ENCODE assay signal across 8 cellular contexts in the genomic region with DNA sequence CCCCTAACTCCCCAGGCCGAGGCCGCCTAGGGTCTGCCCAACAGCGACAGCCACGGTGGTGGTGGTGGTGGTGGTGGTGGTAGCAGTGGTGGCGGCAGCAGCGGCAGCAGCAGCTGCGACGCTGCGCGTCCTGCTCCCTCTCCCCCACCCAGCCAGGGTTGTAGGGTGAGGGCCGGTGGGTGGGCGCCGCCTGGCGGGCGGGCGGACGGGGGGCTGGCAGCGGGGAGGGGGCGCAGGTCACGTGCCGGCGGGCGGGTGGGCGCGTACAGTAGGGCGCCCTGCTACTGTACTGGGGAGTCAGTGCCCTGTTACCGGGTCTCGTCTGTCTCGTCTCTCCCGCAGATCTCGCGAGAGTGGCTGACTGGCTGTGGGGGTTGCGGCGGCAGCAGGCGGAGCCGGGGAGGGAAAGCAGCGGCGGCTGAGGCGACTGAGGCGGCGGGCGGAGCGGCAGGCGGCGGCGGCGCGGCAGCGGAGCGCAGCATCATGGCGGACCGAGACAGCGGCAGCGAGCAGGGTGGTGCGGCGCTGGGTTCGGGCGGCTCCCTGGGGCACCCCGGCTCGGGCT. TPM values are rescaled to one million over a fixed set of nuclear protein-coding genes. Genes with fewer than 3 reads are reported as not detected.
DNase-seq lines count a peak whose midpoint lies in the region; ATAC-seq and TF ChIP-seq lines count a peak whose summit lies in the region.

A gene (plus strand): TSS at position 411 of the 565 bp plus-strand sequence. CDS start 73 bp downstream, at position 484.

- H3K4me3 ChIP-seq in PC-3 (ENCODE audit: low read length) (peak within 1 kb of the TSS; percentile 91), esophagus (ENCODE audit: low read depth in 1 of 2, low read length in 2 of 2) (peak within 1 kb of the TSS; percentile 86 to 90), muscle layer of duodenum (ENCODE audit: low read depth in 1 of 2, low read length in 2 of 2) (peak within 1 kb of the TSS; percentile 68 to 81)

- H3K9me2 ChIP-seq in PC-3 (replicated peaks; ENCODE audit: low read length): no peaks in the 10 kb centered on the region

- H3K4me2 ChIP-seq in PC-3 (ENCODE audit: low read length): peak within 1 kb of the TSS; percentile 99

- POLR2A ChIA-PET in PC-3 (lab: Charles Lee; ENCODE audit: unreplicated experiment): no interaction called here

- H2AFZ ChIP-seq in PC-3 (ENCODE audit: low read length): peak within 1 kb of the TSS; percentile 80

- H3K36me3 ChIP-seq in PC-3 (ENCODE audit: low read depth, low read length): no peaks in the 10 kb centered on the region
- no peaks in the 10 kb centered on the region for H3K36me3 ChIP-seq in esophagus (ENCODE audit: control insufficient read depth in 2 of 2, insufficient read depth in 2 of 2, low read length in 1 of 2)
- H3K36me3 ChIP-seq in muscle layer of duodenum (ENCODE audit: control insufficient read depth in 1 of 2, insufficient read depth in 2 of 2, low read length in 2 of 2): peaks cover 0 to 4% of the 10 kb centered on the region in 2 donors

- no peak for TF ChIP-seq CTCF in PC-3 (conservative IDR thresholded peaks at IDR 0.05; ENCODE audit: low read depth, low read length)

- peak within 1 kb of the TSS; percentile 81 for H3K9ac ChIP-seq in PC-3 (ENCODE audit: low read length)

- H4K20me1 ChIP-seq in PC-3 (ENCODE audit: low read length): peaks cover 17% of the 10 kb centered on the region

- intact Hi-C loops in PC-3 (cut with micrococcal nuclease): no loop called here

- WGBS in esophagus, 2 donors: 1% methylated on average over 44 to 60 of the region's 60 CpGs

- no TSS peak for BruUV-seq in PC-3 (replicated peaks; lab: Mats Ljungman, UMichigan)

- ATAC-seq in GM21619 (IDR thresholded peaks at IDR 0.05; ENCODE audit: unreplicated experiment): peak; percentile 90
- peak; percentile 87 for ATAC-seq in PC-3

- peak; percentile 86 for DNase-seq in DMS53 treated with DMSO at 0.1 percent for 48 hours (lab: John Stamatoyannopoulos, UW; ENCODE audit: unreplicated experiment)
- peak; percentile 94 for DNase-seq in PC-3
- peak; percentile 93 for DNase-seq in activated T-cell treated with anti-CD3 and anti-CD28 coated beads for 48 hours (ENCODE audit: low read depth)
- peak; percentile 88 for DNase-seq in stimulated activated CD8-positive, alpha-beta memory T cell treated with anti-CD3 and anti-CD28 coated beads, Interleukin-7, amount 100 ng/mL, for 24 hours (ENCODE audit: low read depth)

- CTCF ChIA-PET in PC-3 (lab: Charles Lee): interaction anchor here (0.6 to 1.2 kb wide), 2 partner anchors 18 to 39 kb away, joined by 3 to 4 read pairs; no protein-coding TSS in a partner anchor

- H3K79me2 ChIP-seq in PC-3 (ENCODE audit: low read length): peaks cover 94% of the 10 kb centered on the region

- H3K4me1 ChIP-seq in PC-3 (ENCODE audit: insufficient read depth, low read length) (peaks cover 41% of the 10 kb centered on the region), esophagus (ENCODE audit: control insufficient read depth in 2 of 2, insufficient read depth in 2 of 2, low read length in 1 of 2) (peaks cover 3 to 4% of the 10 kb centered on the region in 2 donors), muscle layer of duodenum (ENCODE audit: control insufficient read depth in 1 of 2, insufficient read depth in 2 of 2, low read length in 2 of 2) (peaks cover 20 to 68% of the 10 kb centered on the region in 2 donors)

- H3K27me3 ChIP-seq in PC-3 (ENCODE audit: low read length) (no peaks in the 10 kb centered on the region), esophagus (ENCODE audit: control insufficient read depth in 1 of 2, insufficient read depth in 2 of 2, low read length in 2 of 2) (no peaks in the 10 kb centered on the region), muscle layer of duodenum (ENCODE audit: low read depth, low read length) (no peaks in the 10 kb centered on the region)

- H3K9me3 ChIP-seq in PC-3 (ENCODE audit: low read length) (no peaks in the 10 kb centered on the region), esophagus (ENCODE audit: control insufficient read depth in 2 of 2, insufficient read depth in 1 of 2, low read depth in 1 of 2, low read length in 1 of 2) (no peaks in the 10 kb centered on the region), muscle layer of duodenum (ENCODE audit: control insufficient read depth in 1 of 2, low read length in 2 of 2) (no peaks in the 10 kb centered on the region)

- peak; percentile 54; the same call in 1 of the 2 replicates for TF ChIP-seq EP300 in Ishikawa (IDR thresholded peaks at IDR 0.05; ENCODE audit: borderline replicate concordance)

- H3F3A ChIP-seq in PC-3 (ENCODE audit: low read length, unreplicated experiment): no peaks in the 10 kb centered on the region

- TF ChIP-seq RAD21 in Ishikawa (IDR thresholded peaks at IDR 0.05; ENCODE audit: low read depth): no peak

- peak within 1 kb of the TSS; percentile 52 for H3K27ac ChIP-seq in PC-3 (ENCODE audit: low read length)
- H3K27ac ChIP-seq in esophagus (ENCODE audit: low read depth in 2 of 2, low read length in 1 of 2): peak within 1 kb of the TSS; percentile 88 to 97
- peak within 1 kb of the TSS; percentile 78 for H3K27ac ChIP-seq in muscle layer of duodenum (ENCODE audit: low read length)

TF ChIP-seq in Ishikawa, 13 proteins besides CTCF, POLR2A, EP300 and RAD21:
- TF ChIP-seq NFIC (IDR thresholded peaks at IDR 0.05) (no peak), EGR1 (IDR thresholded peaks at IDR 0.05) (peak; percentile 8; the same call in 1 of the 2 replicates), CREB1 (IDR thresholded peaks at IDR 0.05; ENCODE audit: low read depth) (no peak), ZBTB7A (IDR thresholded peaks at IDR 0.05; ENCODE audit: low read depth) (peak; percentile 50), TCF12 (IDR thresholded peaks at IDR 0.05; ENCODE audit: low read depth) (no peak), TEAD4 (IDR thresholded peaks at IDR 0.05) (peak; percentile 38; the same call in 1 of the 2 replicates), FOXM1 (IDR thresholded peaks at IDR 0.05; ENCODE audit: borderline replicate concordance, low read depth) (no peak), CEBPB (IDR thresholded peaks at IDR 0.05) (no peak), TAF1 (IDR thresholded peaks at IDR 0.05; ENCODE audit: low read depth) (peak; percentile 83; the same call in 1 of the 2 replicates), YY1 (IDR thresholded peaks at IDR 0.05; ENCODE audit: low read depth) (peak; percentile 88)
- TF ChIP-seq, protein P1, sequence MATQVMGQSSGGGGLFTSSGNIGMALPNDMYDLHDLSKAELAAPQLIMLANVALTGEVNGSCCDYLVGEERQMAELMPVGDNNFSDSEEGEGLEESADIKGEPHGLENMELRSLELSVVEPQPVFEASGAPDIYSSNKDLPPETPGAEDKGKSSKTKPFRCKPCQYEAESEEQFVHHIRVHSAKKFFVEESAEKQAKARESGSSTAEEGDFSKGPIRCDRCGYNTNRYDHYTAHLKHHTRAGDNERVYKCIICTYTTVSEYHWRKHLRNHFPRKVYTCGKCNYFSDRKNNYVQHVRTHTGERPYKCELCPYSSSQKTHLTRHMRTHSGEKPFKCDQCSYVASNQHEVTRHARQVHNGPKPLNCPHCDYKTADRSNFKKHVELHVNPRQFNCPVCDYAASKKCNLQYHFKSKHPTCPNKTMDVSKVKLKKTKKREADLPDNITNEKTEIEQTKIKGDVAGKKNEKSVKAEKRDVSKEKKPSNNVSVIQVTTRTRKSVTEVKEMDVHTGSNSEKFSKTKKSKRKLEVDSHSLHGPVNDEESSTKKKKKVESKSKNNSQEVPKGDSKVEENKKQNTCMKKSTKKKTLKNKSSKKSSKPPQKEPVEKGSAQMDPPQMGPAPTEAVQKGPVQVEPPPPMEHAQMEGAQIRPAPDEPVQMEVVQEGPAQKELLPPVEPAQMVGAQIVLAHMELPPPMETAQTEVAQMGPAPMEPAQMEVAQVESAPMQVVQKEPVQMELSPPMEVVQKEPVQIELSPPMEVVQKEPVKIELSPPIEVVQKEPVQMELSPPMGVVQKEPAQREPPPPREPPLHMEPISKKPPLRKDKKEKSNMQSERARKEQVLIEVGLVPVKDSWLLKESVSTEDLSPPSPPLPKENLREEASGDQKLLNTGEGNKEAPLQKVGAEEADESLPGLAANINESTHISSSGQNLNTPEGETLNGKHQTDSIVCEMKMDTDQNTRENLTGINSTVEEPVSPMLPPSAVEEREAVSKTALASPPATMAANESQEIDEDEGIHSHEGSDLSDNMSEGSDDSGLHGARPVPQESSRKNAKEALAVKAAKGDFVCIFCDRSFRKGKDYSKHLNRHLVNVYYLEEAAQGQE (IDR thresholded peaks at IDR 0.05; ENCODE audit: low read depth): no peak
- TF ChIP-seq, protein P2, sequence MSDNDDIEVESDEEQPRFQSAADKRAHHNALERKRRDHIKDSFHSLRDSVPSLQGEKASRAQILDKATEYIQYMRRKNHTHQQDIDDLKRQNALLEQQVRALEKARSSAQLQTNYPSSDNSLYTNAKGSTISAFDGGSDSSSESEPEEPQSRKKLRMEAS (IDR thresholded peaks at IDR 0.05): peak; percentile 55
- TF ChIP-seq, protein P3, sequence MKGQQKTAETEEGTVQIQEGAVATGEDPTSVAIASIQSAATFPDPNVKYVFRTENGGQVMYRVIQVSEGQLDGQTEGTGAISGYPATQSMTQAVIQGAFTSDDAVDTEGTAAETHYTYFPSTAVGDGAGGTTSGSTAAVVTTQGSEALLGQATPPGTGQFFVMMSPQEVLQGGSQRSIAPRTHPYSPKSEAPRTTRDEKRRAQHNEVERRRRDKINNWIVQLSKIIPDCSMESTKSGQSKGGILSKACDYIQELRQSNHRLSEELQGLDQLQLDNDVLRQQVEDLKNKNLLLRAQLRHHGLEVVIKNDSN (IDR thresholded peaks at IDR 0.05): peak; percentile 85

RNA-seq across cellular contexts. Expression of the gene that starts here (rescaled TPM):
- total RNA-seq in PC-3 (2014; rRNA removed): 7.3 and 8.5 TPM in 2 replicates
- polyA plus RNA-seq in esophagus: 1 to 10 TPM; 2.7 to 3.4 TPM

Comparison
In these comparisons a context has a peak if more than half of its experiments do, and no peak if none do; other contexts are left out.
1. Peak in every context shown above with its lines: DNase-seq, ATAC-seq, H3K4me3 ChIP-seq and H3K27ac ChIP-seq.